ENCODE assay signal across 29 cellular contexts in genomic region chr12:62270384-62270783, GRCh38. TPM values are rescaled to one million over a fixed set of nuclear protein-coding genes. Genes with fewer than 3 reads are reported as not detected.
DNase-seq lines count a peak whose midpoint lies in the region; ATAC-seq and TF ChIP-seq lines count a peak whose summit lies in the region.
"Had no signal": no experiment of that assay in that cellular context is flagged by ENCODE, and none has a peak within 500 bp of the region (broad histone marks: within the 10 kb centered on the region; RNA-seq: fewer than 3 reads in every experiment).

No MANE protein-coding gene starts in this region.

- H3K36me3 ChIP-seq in cardiac muscle cell (no peaks in the 10 kb centered on the region), heart left ventricle (no peaks in the 10 kb centered on the region), SJCRH30 (no peaks in the 10 kb centered on the region), BE2C (peaks cover 2% of the 10 kb centered on the region; the same call in 1 of the 2 replicates)
- H3K36me3 ChIP-seq: MG63, ovary, Peyer's patch had no signal

- CTCF ChIA-PET in activated CD8-positive, alpha-beta T cell treated with anti-CD3 and anti-CD28 coated beads, Interleukin-2, amount 10 ng/mL, durations not matched to agents 7 days and 5 days (lab: Charles Lee): no interaction called here
- CTCF ChIA-PET in GM10248 (lab: Yijun Ruan, JAX): no interaction called here

- no peak for TF ChIP-seq POLR2A in heart left ventricle (IDR thresholded peaks at IDR 0.05)

- no peak overlapping the region for H3K27ac Mint-ChIP-seq in activated CD8-positive, alpha-beta T cell treated with anti-CD3 and anti-CD28 coated beads, Interleukin-2, amount 10 ng/mL, durations not matched to agents 7 days and 5 days
- peak overlapping the region in 1 of 6 donors; percentile 25 for H3K27ac Mint-ChIP-seq in immature natural killer cell

- H3K4me3 Mint-ChIP-seq in activated CD8-positive, alpha-beta T cell treated with anti-CD3 and anti-CD28 coated beads, Interleukin-2, amount 10 ng/mL, durations not matched to agents 7 days and 5 days: peak overlapping the region; percentile 16
- H3K4me3 Mint-ChIP-seq in immature natural killer cell: peak overlapping the region in 3 of 5 donors; percentile 21 to 50 (median 29)
- H3K4me3 Mint-ChIP-seq: nephron had no signal

- DNase-seq in cardiac muscle cell (ENCODE audit: low read depth in 1 of 2, low spot score in 1 of 2) (no peak), heart left ventricle (no peak), immature natural killer cell (no peak), SJCRH30 (no peak), BE2C (no peak), GM10248 (ENCODE audit: extremely low spot score) (no peak), AG20443 (ENCODE audit: low spot score) (no peak)
- no peak for DNase-seq in activated CD8-positive, alpha-beta T cell treated with anti-CD3 and anti-CD28 coated beads, Interleukin-2, amount 10 ng/mL, durations not matched to agents 7 days and 5 days
- DNase-seq: ACHN; activated CD4-positive, CD25-positive, alpha-beta regulatory T cell treated with anti-CD3 and anti-CD28 coated beads, Interleukin-2, amount 50 U/mL, for 72 hours; activated CD8-positive, alpha-beta memory T cell treated with anti-CD3 and anti-CD28 coated beads for 24 hours; cerebellar nuclear complex; DMS 273 treated with DMSO at 0.1 percent for 48 hours; dorsolateral prefrontal cortex; EL; kidney; MG63; midbrain; NCI-H1417 treated with DMSO at 0.1 percent for 48 hours; NCI-H2081 treated with DMSO at 0.1 percent for 48 hours; NCI-H345; ovary; Peyer's patch; T-helper 1 cell; trophoblast cell had no signal

- peaks cover 47% of the 10 kb centered on the region for H3K36me3 Mint-ChIP-seq in activated CD8-positive, alpha-beta T cell treated with anti-CD3 and anti-CD28 coated beads, Interleukin-2, amount 10 ng/mL, durations not matched to agents 7 days and 5 days (ENCODE audit: low read depth)
- no peaks in the 10 kb centered on the region for H3K36me3 Mint-ChIP-seq in immature natural killer cell

- intact Hi-C loops in heart left ventricle (cut with DNase I): no loop called here

- H3K9me3 ChIP-seq in cardiac muscle cell (ENCODE audit: low read depth) (no peaks in the 10 kb centered on the region), heart left ventricle (no peaks in the 10 kb centered on the region), SJCRH30 (replicated peaks) (no peaks in the 10 kb centered on the region), BE2C (no peaks in the 10 kb centered on the region)
- H3K9me3 ChIP-seq: MG63, ovary, Peyer's patch had no signal

- ATAC-seq in heart left ventricle: no peak
- no peak for ATAC-seq in activated CD8-positive, alpha-beta T cell treated with anti-CD3 and anti-CD28 coated beads, Interleukin-2, amount 10 ng/mL, durations not matched to agents 7 days and 5 days
- ATAC-seq: HCT116 had no signal

- TF ChIP-seq CTCF in cardiac muscle cell (IDR thresholded peaks at IDR 0.05; ENCODE audit: low read depth, low read length) (no peak), heart left ventricle (IDR thresholded peaks at IDR 0.05) (no peak), BE2C (IDR thresholded peaks at IDR 0.05; ENCODE audit: low read depth, low read length) (no peak), GM10248 (IDR thresholded peaks at IDR 0.05; ENCODE audit: control extremely low read depth, extremely low read depth, low read depth, missing control alignments) (no peak)

- no peak overlapping the region for H3K4me3 ChIP-seq in cardiac muscle cell
- no peak overlapping the region for H3K4me3 ChIP-seq in heart left ventricle
- H3K4me3 ChIP-seq in SJCRH30: no peak overlapping the region
- H3K4me3 ChIP-seq in BE2C (ENCODE audit: low read depth, low read length): no peak overlapping the region
- H3K4me3 ChIP-seq: dorsolateral prefrontal cortex, MG63, ovary, Peyer's patch, skin epidermis had no signal

- no peaks in the 10 kb centered on the region for H3K27me3 ChIP-seq in cardiac muscle cell
- H3K27me3 ChIP-seq in heart left ventricle: no peaks in the 10 kb centered on the region
- no peaks in the 10 kb centered on the region for H3K27me3 ChIP-seq in SJCRH30
- no peaks in the 10 kb centered on the region for H3K27me3 ChIP-seq in BE2C
- H3K27me3 ChIP-seq: dorsolateral prefrontal cortex, MG63, ovary, Peyer's patch had no signal

- H3K27ac ChIP-seq in cardiac muscle cell: peak overlapping the region; percentile 0
- no peak overlapping the region for H3K27ac ChIP-seq in heart left ventricle
- H3K27ac ChIP-seq in SJCRH30: no peak overlapping the region
- H3K27ac ChIP-seq: C4-2B, dorsolateral prefrontal cortex, ovary, Peyer's patch, skin epidermis had no signal

- H3K4me1 ChIP-seq in cardiac muscle cell (ENCODE audit: low read depth): peaks cover 55% of the 10 kb centered on the region
- H3K4me1 ChIP-seq in heart left ventricle: peaks cover 3 to 99% (median 67%) of the 10 kb centered on the region in 12 donors
- H3K4me1 ChIP-seq in SJCRH30: no peaks in the 10 kb centered on the region
- peaks cover 5% of the 10 kb centered on the region; the same call in 1 of the 2 replicates for H3K4me1 ChIP-seq in BE2C

- no peaks in the 10 kb centered on the region for H3K27me3 Mint-ChIP-seq in activated CD8-positive, alpha-beta T cell treated with anti-CD3 and anti-CD28 coated beads, Interleukin-2, amount 10 ng/mL, durations not matched to agents 7 days and 5 days (ENCODE audit: low read depth)
- H3K27me3 Mint-ChIP-seq in immature natural killer cell (ENCODE audit: low read depth in 3 of 3): no peaks in the 10 kb centered on the region

- POLR2A ChIA-PET in activated CD8-positive, alpha-beta T cell treated with anti-CD3 and anti-CD28 coated beads, Interleukin-2, amount 10 ng/mL, durations not matched to agents 7 days and 5 days (lab: Charles Lee): no interaction called here
- POLR2A ChIA-PET in GM10248 (lab: Yijun Ruan, JAX): no interaction called here

- H3K4me1 Mint-ChIP-seq in activated CD8-positive, alpha-beta T cell treated with anti-CD3 and anti-CD28 coated beads, Interleukin-2, amount 10 ng/mL, durations not matched to agents 7 days and 5 days (ENCODE audit: low read depth): peaks cover 82% of the 10 kb centered on the region
- peaks cover 84 to 100% of the 10 kb centered on the region in 2 donors for H3K4me1 Mint-ChIP-seq in immature natural killer cell

- WGBS in heart left ventricle, 4 donors: 48 to 72% (median 59%) methylated on average over 1 of the region's 1 CpG

- H3K9me3 Mint-ChIP-seq in activated CD8-positive, alpha-beta T cell treated with anti-CD3 and anti-CD28 coated beads, Interleukin-2, amount 10 ng/mL, durations not matched to agents 7 days and 5 days (ENCODE audit: insufficient read depth): no peaks in the 10 kb centered on the region
- no peaks in the 10 kb centered on the region for H3K9me3 Mint-ChIP-seq in immature natural killer cell
- H3K9me3 Mint-ChIP-seq: nephron had no signal

RNA-seq across cellular contexts. Expression of gene USP15, which starts 10.2 kb away (rescaled TPM):
- total RNA-seq in cardiac muscle cell (26.4 and 51.0 TPM in 2 replicates), heart left ventricle (10 to 100 TPM; 33.3 to 69.7 (median 62.2) TPM)
- polyA plus RNA-seq in cardiac muscle cell (39.9 and 47.8 TPM in 2 replicates), heart left ventricle (10 to 100 TPM; 36.1 to 44.7 TPM), immature natural killer cell (10 to 100 TPM; 40.6 to 69.3 (median 62.0) TPM)
- 100 to 1,000 TPM; 159 to 160 TPM for total RNA-seq in activated CD8-positive, alpha-beta T cell treated with anti-CD3 and anti-CD28 coated beads, Interleukin-2, amount 10 ng/mL, durations not matched to agents 7 days and 5 days
- 35.5 and 36.6 TPM in 2 replicates for total RNA-seq in SJCRH30 (2014; rRNA removed; shearing (Covaris generic))
- 51.5 TPM for polyA plus RNA-seq in BE2C (2012; ENCODE audit: insufficient read depth, insufficient read length, low read depth)
